In the genomic region with DNA sequence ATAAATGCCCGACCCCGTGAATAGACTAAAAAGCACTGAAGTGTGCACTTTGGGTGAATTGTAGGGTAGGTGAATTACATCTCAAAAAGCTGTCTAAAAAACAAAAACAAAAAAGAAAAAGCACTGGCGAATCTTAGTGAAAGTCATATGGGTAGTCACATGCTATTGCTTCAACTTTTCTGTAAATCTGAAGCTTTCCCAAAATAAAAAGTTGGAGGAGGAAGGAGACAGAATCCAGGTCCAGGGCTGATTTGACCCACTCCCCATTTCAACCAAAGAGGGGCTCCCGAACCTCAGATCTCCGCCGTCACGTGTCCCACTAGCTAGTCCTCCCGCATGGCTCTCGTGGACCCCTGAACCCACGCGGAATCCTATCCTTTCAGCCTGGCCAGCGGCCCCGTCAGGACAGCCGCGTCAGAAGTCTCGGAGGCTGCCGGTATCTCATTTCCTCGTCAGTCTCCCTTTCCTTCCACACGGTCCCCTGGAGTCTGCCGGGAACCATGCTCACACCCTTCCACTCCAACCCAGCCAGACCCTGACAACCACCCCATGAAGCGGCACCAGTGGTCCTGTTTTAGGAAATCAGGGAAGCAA, we compare ENCODE assay signal across 2 cellular contexts.
TF ChIP-seq lines count a peak whose summit lies in the region.

No MANE protein-coding gene starts in this region.

TF ChIP-seq in SK-N-SH, 30 proteins besides CTCF, POLR2A, EP300 and RAD21:
- TF ChIP-seq MAX (IDR thresholded peaks at IDR 0.05; ENCODE audit: low read depth) (no peak), TAF1 (IDR thresholded peaks at IDR 0.05; ENCODE audit: borderline replicate concordance, low read depth, low read length) (no peak)

TF ChIP-seq in SK-N-SH treated with all-trans-retinoic acid at 6 μM for 48 hours, 23 proteins besides CTCF, POLR2A, EP300 and RAD21:
- no peak for TF ChIP-seq ZNF70 (CRISPR knock-in tag; IDR thresholded peaks at IDR 0.05)
- no peak for TF ChIP-seq ZFP3 (CRISPR knock-in tag; IDR thresholded peaks at IDR 0.05)
- TF ChIP-seq TCF4 (CRISPR knock-in tag; IDR thresholded peaks at IDR 0.05; ENCODE audit: borderline replicate concordance), result no peak
- TF ChIP-seq BACH2 (CRISPR knock-in tag; IDR thresholded peaks at IDR 0.05; ENCODE audit: borderline replicate concordance), result no peak
- no peak for TF ChIP-seq ZNF565 (CRISPR knock-in tag; conservative IDR thresholded peaks at IDR 0.05; ENCODE audit: low read depth)
- TF ChIP-seq PPARA (CRISPR knock-in tag; IDR thresholded peaks at IDR 0.05; ENCODE audit: borderline replicate concordance), result no peak
- no peak for TF ChIP-seq OSR1 (CRISPR knock-in tag; IDR thresholded peaks at IDR 0.05)
- no peak for TF ChIP-seq CSRNP3 (CRISPR knock-in tag; IDR thresholded peaks at IDR 0.05)
- TF ChIP-seq POU6F1 (CRISPR knock-in tag; IDR thresholded peaks at IDR 0.05; ENCODE audit: borderline replicate concordance, low read depth), result no peak
- TF ChIP-seq GLIS3 (CRISPR knock-in tag; IDR thresholded peaks at IDR 0.05), result no peak
- TF ChIP-seq ISL1 (CRISPR knock-in tag; IDR thresholded peaks at IDR 0.05), result no peak
- no peak for TF ChIP-seq ARNTL (CRISPR knock-in tag; IDR thresholded peaks at IDR 0.05; ENCODE audit: borderline replicate concordance, low read depth)
- TF ChIP-seq ZFP30 (CRISPR knock-in tag; IDR thresholded peaks at IDR 0.05), result no peak
